ENCODE assay signal across 9 cellular contexts in genomic region chr3:73625124-73625665, GRCh38. TPM values are rescaled to one million over a fixed set of nuclear protein-coding genes. Genes with fewer than 3 reads are reported as not detected.
DNase-seq lines count a peak whose midpoint lies in the region; ATAC-seq, FAIRE-seq and TF ChIP-seq lines count a peak whose summit lies in the region.
"Had no signal": no experiment of that assay in that cellular context is flagged by ENCODE, and none has a peak within 500 bp of the region (broad histone marks: within the 10 kb centered on the region; RNA-seq: fewer than 3 reads in every experiment).

No MANE protein-coding gene starts in this region.

- ATAC-seq in A549 (peak in 1 of 2 experiments; percentile 43; a peak in 2 of 6 replicates), HG02763 (IDR thresholded peaks at IDR 0.05; ENCODE audit: unreplicated experiment) (no peak)

- peaks cover 10% of the 10 kb centered on the region for H3K4me1 Mint-ChIP-seq in endothelial cell (ENCODE audit: unreplicated experiment)

- TF ChIP-seq RAD21 in A549 (conservative IDR thresholded peaks at IDR 0.05 in 1 of 2, IDR thresholded peaks at IDR 0.05 in 1 of 2) = no peak

- peak overlapping the region; percentile 62 for H3K4me2 ChIP-seq in A549

- H3K9me3 Mint-ChIP-seq in endothelial cell (ENCODE audit: unreplicated experiment) = no peaks in the 10 kb centered on the region

- CTCF ChIA-PET in A549 (lab: Yijun Ruan, JAX) = no interaction called here

- no peak for TF ChIP-seq POLR2A in A549 (IDR thresholded peaks at IDR 0.05; ENCODE audit: low read length)

- no peak for TF ChIP-seq CTCF in A549 (IDR thresholded peaks at IDR 0.05)
- no peak for TF ChIP-seq CTCF in endothelial cell (IDR thresholded peaks at IDR 0.05; ENCODE audit: unreplicated experiment)

- no peaks in the 10 kb centered on the region for H3K9me3 ChIP-seq in A549

- H3K4me1 ChIP-seq in A549 = no peaks in the 10 kb centered on the region

- peaks cover 6% of the 10 kb centered on the region for H3K27me3 Mint-ChIP-seq in endothelial cell (ENCODE audit: unreplicated experiment)

- peak overlapping the region; percentile 89 for H3K4me3 Mint-ChIP-seq in endothelial cell (ENCODE audit: unreplicated experiment)

- H3K4me3 ChIP-seq in A549 = peak overlapping the region; percentile 22; the same call in 1 of the 3 replicates

- H3K27ac ChIP-seq in A549 = no peak overlapping the region

- WGBS in A549 (ENCODE audit: missing lambda C conversion rate) = 22% methylated on average over 21 of the region's 21 CpGs

- DNase-seq in A549 (ENCODE audit: low read depth in 1 of 2, low spot score in 1 of 2) (no peak), NCI-H1105 treated with DMSO at 0.1 percent for 48 hours (lab: John Stamatoyannopoulos, UW) (peak; percentile 37), endothelial cell (ENCODE audit: low spot score) (peak; percentile 7), midbrain (lab: John Stamatoyannopoulos, UW) (peak; percentile 43), SKM-1 treated with dmso at 0.1 percent for 144 hours (lab: John Stamatoyannopoulos, UW; ENCODE audit: unreplicated experiment) (no peak)
- DNase-seq in central memory CD4-positive, alpha-beta T cell = no peak
- no peak for DNase-seq in stimulated activated CD4-positive, alpha-beta T cell treated with anti-CD3 and anti-CD28 coated beads, Interleukin-15, amount 100 ng/mL, for 24 hours
- DNase-seq: DND-41 had no signal

- H3K27ac Mint-ChIP-seq in endothelial cell (ENCODE audit: unreplicated experiment) = peak overlapping the region; percentile 33

- H3K36me3 Mint-ChIP-seq in endothelial cell (ENCODE audit: low read depth, unreplicated experiment) = no peaks in the 10 kb centered on the region

- FAIRE-seq in A549 (lab: Jason Lieb, UNC) = no peak

- TF ChIP-seq EP300 in A549 (IDR thresholded peaks at IDR 0.05) = no peak

- POLR2A ChIA-PET in A549 (lab: Yijun Ruan, JAX) = no interaction called here

TF ChIP-seq in A549, 52 proteins besides CTCF, POLR2A, EP300 and RAD21:
- TF ChIP-seq KDM5A (IDR thresholded peaks at IDR 0.05) (no peak), ZSCAN20 (CRISPR knock-in tag; IDR thresholded peaks at IDR 0.05) (no peak), HOXB5 (CRISPR knock-in tag; IDR thresholded peaks at IDR 0.05) (no peak), JUNB (IDR thresholded peaks at IDR 0.05) (no peak)

RNA-seq across cellular contexts. Expression of gene PDZRN3, which starts 0.5 kb away (rescaled TPM):
- polyA plus RNA-seq in A549 (2011; rRNA removed) (not detected in 2 replicates), A549 (2017; fragmentation: RNase III; extraction: RNeasy Plus Mini Kit Qiagen cat#74134 plus additional on column Dnase treatment) (not detected in 3 replicates)
- polyA plus RNA-seq in A549 (2012; cell fraction: cytosol; rRNA removed) = not detected in 2 replicates
- polyA plus RNA-seq in A549 (2012; cell fraction: nucleus; rRNA removed) = not detected in 2 replicates
- polyA minus RNA-seq in A549 (2011; rRNA and poly(A)+ RNA removed) = 1.0 TPM in 1 of 2 replicates, not detected in the other
- 1.3 TPM for total RNA-seq in endothelial cell (ENCODE audit: unreplicated experiment)

Comparison
In these comparisons a context has a peak if more than half of its experiments do, and no peak if none do; other contexts are left out.
1. DNase-seq: peak in NCI-H1105 treated with DMSO at 0.1 percent for 48 hours (single experiment), endothelial cell (single experiment) and midbrain (single experiment); none in A549 (0 of 2), central memory CD4-positive, alpha-beta T cell (single experiment), stimulated activated CD4-positive, alpha-beta T cell treated with anti-CD3 and anti-CD28 coated beads, Interleukin-15, amount 100 ng/mL, for 24 hours (single experiment) and SKM-1 treated with dmso at 0.1 percent for 144 hours (single experiment).